Comparison of ENCODE assay signal across 1 cellular context in the genomic region with DNA sequence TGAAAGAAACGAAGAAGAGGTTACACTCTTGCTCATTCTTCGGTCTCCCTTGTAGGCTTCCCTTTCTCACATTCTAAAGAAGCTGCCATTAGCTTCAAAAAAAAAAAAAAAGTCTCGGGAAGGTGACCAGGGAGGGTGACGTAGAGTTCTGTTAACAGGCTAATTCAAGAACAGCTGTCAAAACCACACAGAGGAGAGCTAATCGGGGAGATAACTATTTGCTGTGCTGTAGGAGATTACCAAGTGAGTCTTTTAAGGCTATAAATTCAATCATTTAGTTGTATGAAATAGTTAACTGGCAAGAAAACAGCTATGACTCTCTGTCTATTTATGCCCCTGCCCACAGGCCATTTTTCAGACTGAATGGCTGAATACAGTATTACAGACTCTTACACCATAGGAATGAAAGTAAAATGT.
TF ChIP-seq lines count a peak whose summit lies in the region.

No MANE protein-coding gene starts in this region.

TF ChIP-seq in HEK293T, 16 proteins besides CTCF, POLR2A, EP300 and RAD21 (continued from another document):
- TF ChIP-seq ZNF384 (IDR thresholded peaks at IDR 0.05) (no peak), ARNT (IDR thresholded peaks at IDR 0.05) (no peak), FOXK2 (IDR thresholded peaks at IDR 0.05) (no peak), NFRKB (IDR thresholded peaks at IDR 0.05) (no peak)
